In genomic region chr21:31475223-31475622, GRCh38 we compare ENCODE assay signal across 31 cellular contexts.
"Had no signal": no experiment of that assay in that cellular context is flagged by ENCODE, and none has a peak within 500 bp of the region (broad histone marks: within the 10 kb centered on the region; RNA-seq: fewer than 3 reads in every experiment).

No MANE protein-coding gene starts in this region.

- DNase-seq: activated B cell treated with CpG ODN at 0.5 μM for 24 hours; activated CD4-positive, alpha-beta memory T cell treated with anti-CD3 and anti-CD28 coated beads for 36 hours; activated CD4-positive, alpha-beta T cell treated with anti-CD3 and anti-CD28 coated beads for 4 hours; activated CD4-positive, alpha-beta T cell treated with anti-CD3 and anti-CD28 coated beads, Interleukin-2, amount 50 U/mL, for 1 hour; activated CD4-positive, CD25-positive, alpha-beta regulatory T cell treated with anti-CD3 and anti-CD28 coated beads, Interleukin-2, amount 50 U/mL, for 72 hours; activated CD8-positive, alpha-beta memory T cell treated with anti-CD3 and anti-CD28 coated beads, Interleukin-2, amount 50 U/mL, for 4 hours; activated gamma-delta T cell treated with Interleukin-2 at 50 U/mL for 16 hours; activated naive CD4-positive, alpha-beta T cell treated with anti-CD3 and anti-CD28 coated beads for 36 hours; activated naive CD8-positive, alpha-beta T cell treated with anti-CD3 and anti-CD28 coated beads, Interleukin-2, amount 50 U/mL, for 24 hours; activated T-cell treated with anti-CD3 and anti-CD28 coated beads for 4 hours; activated T-cell treated with anti-CD3 and anti-CD28 coated beads, Interleukin-2, amount 50 U/mL, for 4 hours; aorta; brain microvascular endothelial cell; central memory CD4-positive, alpha-beta T cell; NCI-H1048; NCI-H1105 treated with DMSO at 0.1 percent for 48 hours; NCI-H1436 treated with DMSO at 0.1 percent for 48 hours; NCI-H1694 treated with DMSO at 0.1 percent for 48 hours; NCI-H2029; NCI-H510A treated with DMSO at 0.1 percent for 48 hours; NCI-H526 treated with DMSO at 0.1 percent for 48 hours; NCI-H774; SHP77; SJCRH30; T-helper 2 cell; T-helper 9 cell had no signal

- ATAC-seq: activated naive CD8-positive, alpha-beta T cell treated with anti-CD3 and anti-CD28 coated beads, Interleukin-2, amount 50 U/mL, for 24 hours; activated T-cell treated with anti-CD3 and anti-CD28 coated beads, Interleukin-2, amount 50 U/mL, for 4 hours; Panc1 had no signal

- H3K4me3 Mint-ChIP-seq: activated B cell treated with CpG ODN at 0.5 μM for 24 hours; activated CD4-positive, alpha-beta memory T cell treated with anti-CD3 and anti-CD28 coated beads for 36 hours; activated naive CD4-positive, alpha-beta T cell treated with anti-CD3 and anti-CD28 coated beads for 36 hours; activated naive CD8-positive, alpha-beta T cell; activated naive CD8-positive, alpha-beta T cell treated with anti-CD3 and anti-CD28 coated beads, Interleukin-2, amount 50 U/mL, for 24 hours; activated T-cell treated with anti-CD3 and anti-CD28 coated beads, Interleukin-2, amount 50 U/mL, for 4 hours; activated T-helper 1 cell treated with anti-CD3 and anti-CD28 coated beads, Interleukin-12 subunit alpha, Interleukin-12 subunit beta, Interleukin-2, Interleukin-4 antibody, amounts not matched to agents 30 ng/mL and 10 ng/mL and 1 ng/mL, durations not matched to agents 14 hours and 24 hours and 36 hours had no signal

- H3K9me3 Mint-ChIP-seq: activated T-helper 1 cell treated with anti-CD3 and anti-CD28 coated beads, Interleukin-12 subunit alpha, Interleukin-12 subunit beta, Interleukin-2, Interleukin-4 antibody, amounts not matched to agents 30 ng/mL and 10 ng/mL and 1 ng/mL, durations not matched to agents 14 hours and 24 hours and 36 hours had no signal

- H3K9me3 ChIP-seq: SJCRH30 had no signal

- H3K36me3 Mint-ChIP-seq: activated naive CD8-positive, alpha-beta T cell had no signal

- H3K27me3 ChIP-seq: brain microvascular endothelial cell, SJCRH30 had no signal

- H3K36me3 ChIP-seq: brain microvascular endothelial cell, SJCRH30 had no signal

- H3K4me1 Mint-ChIP-seq: activated B cell treated with CpG ODN at 0.5 μM for 24 hours had no signal

- H3K4me1 ChIP-seq: SJCRH30 had no signal

- H3K27me3 Mint-ChIP-seq: activated B cell treated with CpG ODN at 0.5 μM for 24 hours; activated CD4-positive, alpha-beta memory T cell treated with anti-CD3 and anti-CD28 coated beads for 36 hours; activated naive CD8-positive, alpha-beta T cell; activated naive CD8-positive, alpha-beta T cell treated with anti-CD3 and anti-CD28 coated beads, Interleukin-2, amount 50 U/mL, for 24 hours had no signal

- H3K27ac Mint-ChIP-seq: activated B cell treated with CpG ODN at 0.5 μM for 24 hours; activated CD4-positive, alpha-beta memory T cell treated with anti-CD3 and anti-CD28 coated beads for 36 hours; activated naive CD4-positive, alpha-beta T cell treated with anti-CD3 and anti-CD28 coated beads for 36 hours; activated naive CD8-positive, alpha-beta T cell; activated naive CD8-positive, alpha-beta T cell treated with anti-CD3 and anti-CD28 coated beads, Interleukin-2, amount 50 U/mL, for 24 hours; activated T-helper 1 cell treated with anti-CD3 and anti-CD28 coated beads, Interleukin-12 subunit alpha, Interleukin-12 subunit beta, Interleukin-2, Interleukin-4 antibody, amounts not matched to agents 30 ng/mL and 10 ng/mL and 1 ng/mL, durations not matched to agents 14 hours and 24 hours and 36 hours had no signal

- H3K27ac ChIP-seq: brain microvascular endothelial cell, SJCRH30, SK-N-MC, VCaP had no signal

- H3K4me3 ChIP-seq: SJCRH30, SK-N-MC had no signal
